ENCODE assay signal across 8 cellular contexts in the genomic region with DNA sequence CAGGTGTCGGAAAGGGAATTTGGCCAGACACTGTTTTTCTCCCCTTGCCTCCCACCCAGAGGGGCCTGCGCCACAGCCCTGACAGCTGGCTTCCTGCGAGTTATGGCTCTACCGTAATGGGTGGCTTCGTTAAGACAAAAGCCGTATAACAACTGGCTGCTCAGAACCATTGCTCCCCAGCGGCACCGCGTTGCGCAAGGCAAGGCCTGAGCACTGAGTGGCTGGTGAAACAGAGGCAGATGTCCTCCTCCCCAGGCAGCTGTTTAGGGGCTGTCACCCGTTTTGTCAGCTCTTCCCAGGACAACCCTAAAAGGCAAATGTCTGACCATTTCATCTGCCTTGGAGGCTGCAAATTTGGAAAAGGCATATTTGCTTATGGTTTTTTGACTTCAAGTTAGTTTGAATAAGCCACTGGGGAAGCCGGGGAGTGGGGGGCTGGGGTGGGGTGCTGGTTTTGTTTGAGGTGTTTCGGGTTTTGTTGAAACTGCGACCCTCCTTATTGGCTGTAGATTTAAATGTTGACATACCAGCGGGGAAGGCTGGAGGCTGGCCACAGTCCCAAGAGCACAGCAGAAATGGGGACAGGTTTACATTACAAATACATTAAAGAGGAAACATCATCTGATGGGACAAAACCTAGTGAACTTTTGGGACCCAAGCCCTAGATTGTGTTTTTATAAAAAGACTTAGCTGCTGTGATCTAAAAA. TPM values are rescaled to one million over a fixed set of nuclear protein-coding genes. Genes with fewer than 3 reads are reported as not detected.
DNase-seq lines count a peak whose midpoint lies in the region; ATAC-seq and TF ChIP-seq lines count a peak whose summit lies in the region.

No MANE protein-coding gene starts in this region.

- H4K20me1 ChIP-seq in BLaER1 treated with 17β-estradiol and CSF1 and Interleukin-3, amounts not matched to agents 10 nM and 100 nM = peaks cover 0 to 34% (median 11%) of the 10 kb centered on the region in 11 experiments; a peak in 10 of 22 replicates

- H3K27ac ChIP-seq in BLaER1 treated with 17β-estradiol and CSF1 and Interleukin-3, amounts not matched to agents 10 nM and 100 nM = peak overlapping the region in 4 of 11 experiments; percentile 11 to 60 (median 54); a peak in 6 of 22 replicates
- no peak overlapping the region for H3K27ac ChIP-seq in right atrium auricular region

- H3K36me3 ChIP-seq in BLaER1 treated with 17β-estradiol and CSF1 and Interleukin-3, amounts not matched to agents 10 nM and 100 nM = peaks cover 0 to 7% (median 4%) of the 10 kb centered on the region in 11 experiments; a peak in 9 of 22 replicates
- H3K36me3 ChIP-seq in right atrium auricular region = no peaks in the 10 kb centered on the region

- peaks cover 22 to 44% (median 35%) of the 10 kb centered on the region in 10 experiments for H3K4me1 ChIP-seq in BLaER1 treated with 17β-estradiol and CSF1 and Interleukin-3, amounts not matched to agents 10 nM and 100 nM
- peaks cover 0 to 31% of the 10 kb centered on the region in 2 donors for H3K4me1 ChIP-seq in right atrium auricular region

- ATAC-seq in GM21737 (IDR thresholded peaks at IDR 0.05; ENCODE audit: unreplicated experiment) (no peak), GM18867 (IDR thresholded peaks at IDR 0.05; ENCODE audit: unreplicated experiment) (no peak), GM18502 (IDR thresholded peaks at IDR 0.05; ENCODE audit: poor library complexity, unreplicated experiment) (no peak)

- TF ChIP-seq POLR2A in NB4 (IDR thresholded peaks at IDR 0.05; ENCODE audit: extremely low read depth, insufficient read length) = no peak

- H3K4me2 ChIP-seq in BLaER1 treated with 17β-estradiol and CSF1 and Interleukin-3, amounts not matched to agents 10 nM and 100 nM = peak overlapping the region; percentile 64 to 88 (median 83); a peak in 21 of 22 replicates

- TF ChIP-seq CTCF in NB4 (IDR thresholded peaks at IDR 0.05; ENCODE audit: low read depth, low read length) (no peak), right atrium auricular region (IDR thresholded peaks at IDR 0.05) (no peak)

- peak overlapping the region in 4 of 11 experiments; percentile 36 to 55 (median 52); a peak in 5 of 22 replicates for H3K9ac ChIP-seq in BLaER1 treated with 17β-estradiol and CSF1 and Interleukin-3, amounts not matched to agents 10 nM and 100 nM

- peaks cover 69 to 79% (median 74%) of the 10 kb centered on the region in 11 experiments for H3K27me3 ChIP-seq in BLaER1 treated with 17β-estradiol and CSF1 and Interleukin-3, amounts not matched to agents 10 nM and 100 nM
- no peaks in the 10 kb centered on the region for H3K27me3 ChIP-seq in right atrium auricular region

- H3K9me3 ChIP-seq in BLaER1 treated with 17β-estradiol and CSF1 and Interleukin-3, amounts not matched to agents 10 nM and 100 nM (replicated peaks in 1 of 11) = no peaks in the 10 kb centered on the region
- H3K9me3 ChIP-seq in right atrium auricular region = no peaks in the 10 kb centered on the region

- peak overlapping the region in 6 of 10 experiments; percentile 34 to 65 (median 50); a peak in 9 of 20 replicates for H3K4me3 ChIP-seq in BLaER1 treated with 17β-estradiol and CSF1 and Interleukin-3, amounts not matched to agents 10 nM and 100 nM
- peak overlapping the region; percentile 26 for H3K4me3 ChIP-seq in NB4 (ENCODE audit: low read depth, low read length)
- H3K4me3 ChIP-seq in right atrium auricular region = peak overlapping the region in 1 of 2 donors; percentile 58

- DNase-seq in NB4 (ENCODE audit: low read depth) (peak; percentile 96), right atrium auricular region (ENCODE audit: low spot score) (peak; percentile 67)
- DNase-seq in activated CD8-positive, alpha-beta memory T cell treated with anti-CD3 and anti-CD28 coated beads, Interleukin-2, amount 50 U/mL, for 48 hours = peak; percentile 80
- DNase-seq in stimulated activated CD4-positive, alpha-beta T cell treated with anti-CD3 and anti-CD28 coated beads, Interleukin-1b, Interleukin-23, amount 100 ng/mL, for 4 hours (ENCODE audit: low read depth in 2 of 2) = peak; percentile 22 to 45

RNA-seq across cellular contexts. Expression of gene SPOCK2, which starts 0.7 kb away (rescaled TPM):
- 10 to 100 TPM; 19.3 to 19.8 TPM for total RNA-seq in right atrium auricular region

Comparison
In these comparisons a context has a peak if more than half of its experiments do, and no peak if none do; other contexts are left out.
1. DNase-seq: peak in every context shown above with its lines; median percentile 96 in NB4; 80 in activated CD8-positive, alpha-beta memory T cell treated with anti-CD3 and anti-CD28 coated beads, Interleukin-2, amount 50 U/mL, for 48 hours; 67 in right atrium auricular region; 34 in stimulated activated CD4-positive, alpha-beta T cell treated with anti-CD3 and anti-CD28 coated beads, Interleukin-1b, Interleukin-23, amount 100 ng/mL, for 4 hours.